Comparison of ENCODE assay signal across 10 cellular contexts in the genomic region with DNA sequence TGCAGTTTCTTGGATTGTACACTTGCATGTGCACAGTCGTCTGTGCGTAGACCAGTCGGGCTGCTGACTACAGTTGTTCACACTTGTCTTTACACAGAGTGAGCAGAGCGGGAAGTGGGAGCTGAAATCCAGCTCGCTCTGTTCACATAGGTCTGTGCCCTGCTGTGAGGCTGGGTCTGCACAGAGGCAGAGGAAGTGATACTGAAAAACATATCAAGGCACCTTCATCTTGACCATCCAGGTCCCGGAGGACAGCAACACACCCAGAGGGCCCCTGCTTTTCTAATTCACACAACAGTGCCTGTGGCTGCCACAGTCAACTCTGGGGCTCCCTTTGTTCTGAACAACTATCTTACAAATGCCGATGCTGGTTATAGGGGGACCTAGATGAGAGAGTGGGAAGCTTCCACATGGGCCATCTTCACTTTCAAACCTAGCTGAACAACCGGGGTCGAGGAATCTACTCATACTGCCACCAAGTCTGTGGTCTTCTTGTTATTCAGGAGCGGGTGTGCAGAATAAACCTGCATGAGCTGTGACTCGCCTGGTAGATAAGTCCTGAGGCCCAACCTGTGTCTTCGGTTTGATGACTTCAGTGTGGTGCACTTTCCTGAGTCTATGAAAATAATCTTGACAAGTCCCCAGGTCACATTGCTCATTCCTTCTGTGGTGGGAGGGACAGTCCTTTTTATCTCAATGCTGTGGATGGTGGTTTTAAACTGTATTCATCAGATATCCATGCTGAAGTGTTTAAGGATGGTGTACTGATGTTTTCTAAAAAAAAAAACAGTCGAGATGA. TPM values are rescaled to one million over a fixed set of nuclear protein-coding genes. Genes with fewer than 3 reads are reported as not detected.
DNase-seq lines count a peak whose midpoint lies in the region; ATAC-seq and TF ChIP-seq lines count a peak whose summit lies in the region.
"Had no signal": no experiment of that assay in that cellular context is flagged by ENCODE, and none has a peak within 500 bp of the region (broad histone marks: within the 10 kb centered on the region; RNA-seq: fewer than 3 reads in every experiment).

No MANE protein-coding gene starts in this region.

- intact Hi-C loops in cardiac septum (cut with DNase I): loop anchor here (5.0 kb wide), 1 partner anchor 73 kb away; the partner anchor contains the start of gene RBFA

- DNase-seq in GM20000 (ENCODE audit: low spot score) (peak; percentile 55), germinal center (ENCODE audit: low spot score) (peak; percentile 14), NAMALWA (ENCODE audit: low spot score) (no peak), cardiac septum (ENCODE audit: low spot score) (no peak)
- DNase-seq in activated CD4-positive, CD25-positive, alpha-beta regulatory T cell treated with anti-CD3 and anti-CD28 coated beads, Interleukin-2, amount 50 U/mL, for 72 hours: no peak
- no peak for DNase-seq in NK-92 treated with Interleukin-12 subunit alpha and Interleukin-12 subunit beta, amount 100 ng/mL, for 24 hours (lab: John Stamatoyannopoulos, UW)
- DNase-seq: activated effector memory CD4-positive, alpha-beta T cell treated with Interleukin-2 at 50 U/mL for 16 hours; midbrain had no signal

- TF ChIP-seq CTCF in GM20000 (IDR thresholded peaks at IDR 0.05; ENCODE audit: extremely low read depth, missing control alignments): no peak

- ATAC-seq in GM18508 (IDR thresholded peaks at IDR 0.05; ENCODE audit: insufficient read depth, unreplicated experiment): peak; percentile 60
- ATAC-seq in HG03432 (IDR thresholded peaks at IDR 0.05; ENCODE audit: unreplicated experiment): peak; percentile 44

RNA-seq across cellular contexts. Expression of gene ADNP2, which starts 3.5 kb away (rescaled TPM):
- 11.8 TPM for total RNA-seq in cardiac septum

Comparison
In these comparisons a context has a peak if more than half of its experiments do, and no peak if none do; other contexts are left out.
1. DNase-seq: peak in GM20000 (single experiment) and germinal center (single experiment); none in activated CD4-positive, CD25-positive, alpha-beta regulatory T cell treated with anti-CD3 and anti-CD28 coated beads, Interleukin-2, amount 50 U/mL, for 72 hours (single experiment), NAMALWA (single experiment), cardiac septum (single experiment) and NK-92 treated with Interleukin-12 subunit alpha and Interleukin-12 subunit beta, amount 100 ng/mL, for 24 hours (single experiment).